1 cellular context compared by ENCODE assay signal in genomic region chr22:21762712-21763581, GRCh38.
TF ChIP-seq lines count a peak whose summit lies in the region.

No MANE protein-coding gene starts in this region.

TF ChIP-seq in GM12878, 131 proteins besides CTCF, POLR2A, EP300 and RAD21 (continued from another document and continues in another):
- TF ChIP-seq BRCA1 (IDR thresholded peaks at IDR 0.05; ENCODE audit: low read depth, low read length) (no peak), KDM1A (IDR thresholded peaks at IDR 0.05; ENCODE audit: borderline replicate concordance) (no peak), CHD4 (IDR thresholded peaks at IDR 0.05) (no peak), E4F1 (IDR thresholded peaks at IDR 0.05; ENCODE audit: borderline replicate concordance, partially characterized antibody) (no peak), RUNX3 (IDR thresholded peaks at IDR 0.05; ENCODE audit: low read length) (peak; percentile 86), CBFB (IDR thresholded peaks at IDR 0.05; ENCODE audit: low read depth) (no peak), SREBF1 (IDR thresholded peaks at IDR 0.05; ENCODE audit: low read length) (no peak; the same call in 1 of the 2 replicates), ATF3 (IDR thresholded peaks at IDR 0.05; ENCODE audit: borderline replicate concordance, extremely low read depth, low read depth, low read length) (no peak), HCFC1 (IDR thresholded peaks at IDR 0.05; ENCODE audit: low read length) (no peak), NFXL1 (IDR thresholded peaks at IDR 0.05; ENCODE audit: borderline replicate concordance) (no peak), CEBPZ (IDR thresholded peaks at IDR 0.05; ENCODE audit: low read depth, low read length) (no peak), TAF1 (IDR thresholded peaks at IDR 0.05; ENCODE audit: borderline replicate concordance, low read depth, low read length) (no peak), HDGF (IDR thresholded peaks at IDR 0.05) (no peak), RELA (IDR thresholded peaks at IDR 0.05; ENCODE audit: borderline replicate concordance, partially characterized antibody) (no peak), MTA3 (IDR thresholded peaks at IDR 0.05; ENCODE audit: borderline replicate concordance, low read length) (peak; percentile 43; the same call in 1 of the 2 replicates), ESRRA (IDR thresholded peaks at IDR 0.05; ENCODE audit: low read length) (no peak), MEF2A (IDR thresholded peaks at IDR 0.05; ENCODE audit: insufficient read depth, low read depth, low read length) (0 out of 2 replicates have a peak, but pooled peaks have one; percentile 37), EED (IDR thresholded peaks at IDR 0.05; ENCODE audit: low read depth) (peak; percentile 82), ZNF207 (IDR thresholded peaks at IDR 0.05; ENCODE audit: borderline replicate concordance) (no peak), MAX (IDR thresholded peaks at IDR 0.05; ENCODE audit: low read depth, low read length) (peak; percentile 32; the same call in 1 of the 2 replicates), YY1 (IDR thresholded peaks at IDR 0.05; ENCODE audit: low read depth, low read length) (0 out of 2 replicates have a peak, but pooled peaks have one; percentile 16), GATAD2B (conservative IDR thresholded peaks at IDR 0.05; ENCODE audit: low read depth) (no peak), HSF1 (IDR thresholded peaks at IDR 0.05; ENCODE audit: low read depth, low read length) (no peak), SMAD1 (IDR thresholded peaks at IDR 0.05; ENCODE audit: low read depth, partially characterized antibody) (no peak), RB1 (IDR thresholded peaks at IDR 0.05; ENCODE audit: borderline replicate concordance) (no peak), CEBPB (IDR thresholded peaks at IDR 0.05; ENCODE audit: borderline replicate concordance in 1 of 2, low read depth in 2 of 2, low read length in 2 of 2) (no peak), NR2C2 (IDR thresholded peaks at IDR 0.05; ENCODE audit: borderline replicate concordance, control insufficient read depth, insufficient read length, low read depth) (no peak), MEF2B (IDR thresholded peaks at IDR 0.05; ENCODE audit: partially characterized antibody, poor library complexity, severe bottlenecking) (peak; percentile 55), NKRF (conservative IDR thresholded peaks at IDR 0.05) (no peak), POLR2AphosphoS2 (IDR thresholded peaks at IDR 0.05; ENCODE audit: low read depth, low read length) (no peak), HDAC2 (IDR thresholded peaks at IDR 0.05) (no peak), ZNF687 (IDR thresholded peaks at IDR 0.05) (0 out of 2 replicates have a peak, but pooled peaks have one; percentile 20), NFIC (IDR thresholded peaks at IDR 0.05; ENCODE audit: low read depth, low read length) (peak; percentile 67; the same call in 1 of the 2 replicates), TCF12 (IDR thresholded peaks at IDR 0.05; ENCODE audit: low read depth, low read length) (0 out of 2 replicates have a peak, but pooled peaks have one; percentile 51), ZBTB4 (CRISPR knock-in tag; IDR thresholded peaks at IDR 0.05) (no peak), NBN (IDR thresholded peaks at IDR 0.05) (peak; percentile 69; the same call in 1 of the 2 replicates), KLF5 (IDR thresholded peaks at IDR 0.05; ENCODE audit: partially characterized antibody) (no peak), E2F4 (IDR thresholded peaks at IDR 0.05; ENCODE audit: low read depth, low read length) (no peak), ZBTB33 (IDR thresholded peaks at IDR 0.05) (no peak)
